In genomic region chr3:14915636-14916222, GRCh38 we compare ENCODE assay signal across 9 cellular contexts. TPM values are rescaled to one million over a fixed set of nuclear protein-coding genes. Genes with fewer than 3 reads are reported as not detected.
DNase-seq lines count a peak whose midpoint lies in the region; ATAC-seq, FAIRE-seq and TF ChIP-seq lines count a peak whose summit lies in the region.
"Had no signal": no experiment of that assay in that cellular context is flagged by ENCODE, and none has a peak within 500 bp of the region (broad histone marks: within the 10 kb centered on the region; RNA-seq: fewer than 3 reads in every experiment).

No MANE protein-coding gene starts in this region.

- no peak overlapping the region for H3K56ac ChIP-seq in H1 (replicated peaks; ENCODE audit: insufficient read length, low read depth, low read length)

- TF ChIP-seq RAD21 in H1 (IDR thresholded peaks at IDR 0.05 in 1 of 2, conservative IDR thresholded peaks at IDR 0.05 in 1 of 2; ENCODE audit: low read depth in 2 of 2, low read length in 2 of 2), result peak; percentile 65 to 74

- no peak overlapping the region for H4K91ac ChIP-seq in H1 (replicated peaks; ENCODE audit: insufficient read length, low read length)

- no peaks in the 10 kb centered on the region for H3K9me2 ChIP-seq in OCI-LY7 (ENCODE audit: insufficient read depth, low read length)

- H3K36me3 ChIP-seq in OCI-LY7 (ENCODE audit: insufficient read depth, low read length), result no peaks in the 10 kb centered on the region
- no peaks in the 10 kb centered on the region for H3K36me3 ChIP-seq in H1 (ENCODE audit: control insufficient read depth in 2 of 4, insufficient read depth in 4 of 4, low read length in 3 of 4)
- no peaks in the 10 kb centered on the region for H3K36me3 ChIP-seq in small intestine (ENCODE audit: control insufficient read depth in 2 of 2, insufficient read depth in 2 of 2, low read length in 2 of 2)
- H3K36me3 ChIP-seq: uterus had no signal

- H2AFZ ChIP-seq in OCI-LY7 (ENCODE audit: low read length), result no peak overlapping the region
- H2AFZ ChIP-seq in H1 (ENCODE audit: low read length), result no peak overlapping the region

- TF ChIP-seq POLR2A in H1 (IDR thresholded peaks at IDR 0.05; ENCODE audit: control extremely low read depth in 1 of 2, low read depth in 2 of 2, low read length in 2 of 2), result no peak

- H2AK5ac ChIP-seq in H1 (ENCODE audit: low read depth, low read length), result no peak overlapping the region

- H3K4me1 ChIP-seq in OCI-LY7 (ENCODE audit: insufficient read depth, low read length, poor library complexity, severe bottlenecking) (no peaks in the 10 kb centered on the region), H1 (replicated peaks in 1 of 4; ENCODE audit: control insufficient read depth in 3 of 4, insufficient read depth in 4 of 4, low read length in 3 of 4) (no peaks in the 10 kb centered on the region; a peak in 2 of 7 replicates), small intestine (ENCODE audit: control insufficient read depth in 2 of 2, insufficient read depth in 1 of 2, low read depth in 1 of 2, low read length in 1 of 2) (no peaks in the 10 kb centered on the region)
- H3K4me1 ChIP-seq: uterus had no signal

- no peaks in the 10 kb centered on the region for H4K20me1 ChIP-seq in OCI-LY7 (ENCODE audit: insufficient read depth, low read length)
- no peaks in the 10 kb centered on the region for H4K20me1 ChIP-seq in H1 (replicated peaks in 1 of 2; ENCODE audit: control insufficient read depth in 1 of 2, insufficient read depth in 2 of 2, low read length in 2 of 2)

- no peaks in the 10 kb centered on the region for H3K27me3 ChIP-seq in H1 (replicated peaks in 1 of 4; ENCODE audit: control insufficient read depth in 3 of 4, extremely low read depth in 1 of 4, insufficient read depth in 3 of 4, low read length in 3 of 4)
- no peaks in the 10 kb centered on the region for H3K27me3 ChIP-seq in small intestine (ENCODE audit: control insufficient read depth in 2 of 2, insufficient read depth in 2 of 2, low read length in 2 of 2)
- H3K27me3 ChIP-seq: uterus had no signal

- TF ChIP-seq CTCF in OCI-LY7 (conservative IDR thresholded peaks at IDR 0.05; ENCODE audit: low read length), result peak; percentile 32; the same call in 1 of the 2 replicates
- TF ChIP-seq CTCF in H1 (IDR thresholded peaks at IDR 0.05; ENCODE audit: control extremely low read depth in 1 of 3, insufficient read depth in 1 of 3, low read depth in 1 of 3, low read length in 3 of 3), result peak in 2 of 3 experiments; percentile 46 to 52; a peak in 3 of 4 replicates

- CTCF ChIA-PET in OCI-LY7 (lab: Charles Lee; ENCODE audit: unreplicated experiment), result no interaction called here
- CTCF ChIA-PET in H1 (lab: Charles Lee; ENCODE audit: partially characterized antibody), result interaction anchor here (0.6 to 21.0 kb wide), 14 partner anchors 20 to 314 kb away, joined by 3 to 337 read pairs (median 4); partner anchors contain the start of gene C3orf20

- no peak overlapping the region for H2BK120ac ChIP-seq in H1 (replicated peaks; ENCODE audit: low read depth, low read length)

- H3K79me2 ChIP-seq in OCI-LY7 (ENCODE audit: insufficient read depth, low read depth, low read length) (no peaks in the 10 kb centered on the region), H1 (ENCODE audit: control insufficient read depth in 1 of 2, insufficient read depth in 2 of 2, low read length in 2 of 2) (no peaks in the 10 kb centered on the region)

- H2BK12ac ChIP-seq in H1 (ENCODE audit: low read depth, low read length), result no peak overlapping the region

- ATAC-seq in HG03460 (IDR thresholded peaks at IDR 0.05; ENCODE audit: unreplicated experiment) (no peak), GM21786 (IDR thresholded peaks at IDR 0.05; ENCODE audit: unreplicated experiment) (no peak), GM21360 (IDR thresholded peaks at IDR 0.05; ENCODE audit: unreplicated experiment) (no peak)

- intact Hi-C loops in OCI-LY7 (cut with micrococcal nuclease; ENCODE audit: unreplicated experiment), result no loop called here

- no peak overlapping the region for H2BK5ac ChIP-seq in H1 (ENCODE audit: low read depth, low read length)

- no peak overlapping the region for H2BK15ac ChIP-seq in H1 (ENCODE audit: low read length)

- TF ChIP-seq EP300 in H1 (IDR thresholded peaks at IDR 0.05; ENCODE audit: borderline replicate concordance in 1 of 2, low read depth in 2 of 2, low read length in 2 of 2), result no peak

- H3K23ac ChIP-seq in H1 (ENCODE audit: insufficient read length), result no peak overlapping the region

- BruUV-seq in OCI-LY7 (replicated peaks; lab: Mats Ljungman, UMichigan), result no TSS peak

- no peak overlapping the region for H4K5ac ChIP-seq in H1 (ENCODE audit: insufficient read length, low read depth, low read length)

- WGBS in H1 (ENCODE audit: extremely low coverage in 1 of 2, insufficient coverage in 1 of 2, insufficient read length in 1 of 2, insufficient replicate concordance in 2 of 2, low coverage in 1 of 2, low lambda C conversion rate in 2 of 2, missing lambda C conversion rate in 1 of 2), 2 experiments, result 86% methylated on average over 3 of the region's 3 CpGs; no CpG with 5 or more reads in 1 of the 2 experiments
- 78 to 90% (median 86%) methylated on average over 3 of the region's 3 CpGs for WGBS in small intestine, 3 donors

- H3K4me2 ChIP-seq in OCI-LY7 (ENCODE audit: low read length), result no peak overlapping the region
- no peak overlapping the region for H3K4me2 ChIP-seq in H1 (ENCODE audit: insufficient read depth in 1 of 2, low read depth in 2 of 2, low read length in 2 of 2)

- no peak overlapping the region for H3K18ac ChIP-seq in H1 (ENCODE audit: extremely low read depth, low read length)

- POLR2A ChIA-PET in OCI-LY7 (lab: Charles Lee), result interaction anchor here (0.6 to 1.1 kb wide), 2 partner anchors 265 to 319 kb away, joined by 3 read pairs; no protein-coding TSS in a partner anchor
- POLR2A ChIA-PET in H1 (lab: Charles Lee; ENCODE audit: partially characterized antibody), result interaction anchor here (0.8 kb wide), 1 partner anchor 104 kb away, joined by 3 read pairs; no protein-coding TSS in a partner anchor

- H3K9me3 ChIP-seq in OCI-LY7 (ENCODE audit: low read length), result no peaks in the 10 kb centered on the region
- H3K9me3 ChIP-seq in H1 (ENCODE audit: insufficient read depth in 2 of 2, low read depth in 1 of 2, low read length in 1 of 2), result no peaks in the 10 kb centered on the region
- H3K9me3 ChIP-seq in small intestine (ENCODE audit: control insufficient read depth, low read depth), result no peaks in the 10 kb centered on the region
- H3K9me3 ChIP-seq: uterus had no signal

- H3K27ac ChIP-seq in OCI-LY7 (ENCODE audit: low read depth, low read length, poor library complexity, severe bottlenecking) (no peak overlapping the region), H1 (ENCODE audit: low read depth, low read length) (no peak overlapping the region), small intestine (ENCODE audit: low read depth in 1 of 2, low read length in 1 of 2) (no peak overlapping the region)
- H3K27ac ChIP-seq: uterus had no signal

- H3K23me2 ChIP-seq in H1 (ENCODE audit: low read depth, low read length), result no peaks in the 10 kb centered on the region

- DNase-seq in activated CD4-positive, alpha-beta T cell treated with anti-CD3 and anti-CD28 coated beads for 4 hours, result peak; percentile 13 to 15
- no peak for DNase-seq in activated CD4-positive, alpha-beta T cell treated with anti-CD3 and anti-CD28 coated beads for 48 hours
- DNase-seq in OCI-LY7 (ENCODE audit: low spot score) (peak; percentile 8), H1 (ENCODE audit: low read depth in 1 of 2, low spot score in 2 of 2) (no peak), small intestine (peak; percentile 28)
- DNase-seq: uterus had no signal

- no peak overlapping the region for H3K9ac ChIP-seq in H1 (replicated peaks in 1 of 4; ENCODE audit: extremely low read depth in 1 of 4, low read depth in 3 of 4, low read length in 3 of 4)

- H3K4ac ChIP-seq in H1 (replicated peaks; ENCODE audit: insufficient read length, low read depth, low read length), result no peak overlapping the region

- FAIRE-seq in H1 (lab: Jason Lieb, UNC) (no peak), small intestine (lab: Jason Lieb, UNC) (no peak)

- no peak overlapping the region for H3K4me3 ChIP-seq in OCI-LY7 (ENCODE audit: low read depth, low read length, poor library complexity, severe bottlenecking)
- no peak overlapping the region for H3K4me3 ChIP-seq in H1 (ENCODE audit: extremely low read depth in 1 of 4, insufficient read depth in 2 of 4, low read depth in 3 of 4, low read length in 4 of 4)
- no peak overlapping the region for H3K4me3 ChIP-seq in small intestine (ENCODE audit: low read depth in 1 of 2, low read length in 2 of 2)
- H3K4me3 ChIP-seq: uterus had no signal

- H3K79me1 ChIP-seq in H1 (ENCODE audit: low read depth, low read length), result no peaks in the 10 kb centered on the region

- H4K8ac ChIP-seq in H1 (ENCODE audit: extremely low read depth, insufficient read depth, low read length), result no peak overlapping the region

- no peak overlapping the region for H3K14ac ChIP-seq in H1 (ENCODE audit: insufficient read length)

- H2BK20ac ChIP-seq in H1 (ENCODE audit: low read length), result no peak overlapping the region

TF ChIP-seq in H1, 55 proteins besides CTCF, POLR2A, EP300 and RAD21 (continues in another document):
- TF ChIP-seq CBX8 (IDR thresholded peaks at IDR 0.05; ENCODE audit: borderline replicate concordance, low read depth, low read length) (no peak), CREB1 (IDR thresholded peaks at IDR 0.05) (no peak), MAX (IDR thresholded peaks at IDR 0.05) (0 out of 2 replicates have a peak, but pooled peaks have one; percentile 23)

RNA-seq across cellular contexts. Expression of gene NR2C2, which starts 31.7 kb away (rescaled TPM):
- total RNA-seq in OCI-LY7 (2014; rRNA removed; shearing (Covaris generic)), result 28.0 and 35.9 TPM in 2 replicates
- total RNA-seq in OCI-LY7 (2022), result 62.1 and 62.3 TPM in 2 replicates
- 43.1 and 44.4 TPM in 2 replicates for total RNA-seq in H1 (2021; fragmentation: NEBNext Ultra II Directional; extraction: Animal tissue kit (Norgen Biotek cat#: 25700))
- 16.6 and 17.5 TPM in 2 replicates for polyA plus RNA-seq in H1 (2011; rRNA removed)
- polyA plus RNA-seq in H1 (2011; cell fraction: cytosol; rRNA removed), result 18.1 TPM
- polyA plus RNA-seq in H1 (2011; cell fraction: nucleus; rRNA removed), result 78.9 TPM
- 18.7 to 28.5 TPM (median 26.7 TPM) in 4 replicates for polyA plus RNA-seq in H1 (2012, experiment 1 of 2)
- polyA plus RNA-seq in H1 (2012, experiment 2 of 2), result 2.1 TPM
- 26.7 TPM for polyA plus RNA-seq in H1 (2013, experiment 1 of 2)
- polyA plus RNA-seq in H1 (2013, experiment 2 of 2), result 23.9 TPM
- 54.6 and 58.7 TPM in 2 replicates for polyA minus RNA-seq in H1 (2011; rRNA and poly(A)+ RNA removed)
- 34.1 TPM for polyA minus RNA-seq in H1 (2011; cell fraction: cytosol; rRNA and poly(A)+ RNA removed)
- 93.2 TPM for polyA minus RNA-seq in H1 (2011; cell fraction: nucleus; rRNA and poly(A)+ RNA removed)
- 10 to 100 TPM in 2 of 3 donors, 1 to 10 TPM in 1; 7.8 to 10.1 (median 10.0) TPM for polyA plus RNA-seq in small intestine

Comparison
In these comparisons a context has a peak if more than half of its experiments do, and no peak if none do; other contexts are left out.
1. DNase-seq: peak in activated CD4-positive, alpha-beta T cell treated with anti-CD3 and anti-CD28 coated beads for 4 hours (2 of 2), OCI-LY7 (single experiment) and small intestine (single experiment); none in activated CD4-positive, alpha-beta T cell treated with anti-CD3 and anti-CD28 coated beads for 48 hours (single experiment) and H1 (0 of 2).